In genomic region chr20:57709823-57710799, GRCh38 we compare ENCODE assay signal across 8 cellular contexts. TPM values are rescaled to one million over a fixed set of nuclear protein-coding genes. Genes with fewer than 3 reads are reported as not detected.
DNase-seq lines count a peak whose midpoint lies in the region; ATAC-seq and TF ChIP-seq lines count a peak whose summit lies in the region.

PMEPA1 (minus strand) TSS chr20:57710015; CDS start chr20:57709582, 433 bp downstream.

- H3K4me1 ChIP-seq in lung (ENCODE audit: control insufficient read depth in 2 of 2, insufficient read depth in 2 of 2, low read length in 2 of 2), result peaks cover 3 to 22% of the 10 kb centered on the region in 2 donors

- peak; percentile 86 for ATAC-seq in GM19025 (IDR thresholded peaks at IDR 0.05; ENCODE audit: low read depth, unreplicated experiment)
- peak; percentile 54 for ATAC-seq in HG03378 (IDR thresholded peaks at IDR 0.05; ENCODE audit: unreplicated experiment)
- ATAC-seq in lung (ENCODE audit: insufficient read depth, low FRiP score), result peak; percentile 93

- H3K27ac ChIP-seq in lung (ENCODE audit: low read depth in 1 of 2, low read length in 1 of 2), result peak within 1 kb of the TSS; percentile 95 to 99

- DNase-seq in AG04449 (ENCODE audit: low read depth, low spot score), result peak; percentile 67
- DNase-seq in NCI-H524 treated with DMSO at 0.1 percent for 48 hours (lab: John Stamatoyannopoulos, UW), result peak; percentile 59
- peak; percentile 87 to 88 for DNase-seq in activated CD8-positive, alpha-beta memory T cell treated with anti-CD3 and anti-CD28 coated beads for 4 hours (ENCODE audit: low read depth in 2 of 2)
- peak; percentile 90 for DNase-seq in effector CD8-positive, alpha-beta T cell (lab: John Stamatoyannopoulos, UW)
- peak; percentile 93 for DNase-seq in lung (ENCODE audit: low spot score)
- peak; percentile 81 to 88 for DNase-seq in stimulated activated CD4-positive, alpha-beta T cell treated with anti-CD3 and anti-CD28 coated beads, Interleukin-4, amount 100 ng/mL, for 48 hours (ENCODE audit: low read depth in 2 of 2)

- WGBS in lung, 2 donors, result 1% methylated on average over 53 to 92 of the region's 92 CpGs

- CTCF ChIA-PET in AG04449 (lab: Yijun Ruan, JAX), result interaction anchor here (0.8 to 1.9 kb wide), 2 partner anchors 371 to 377 kb away, joined by 3 to 5 read pairs; no protein-coding TSS in a partner anchor

- H3K36me3 ChIP-seq in lung (ENCODE audit: control insufficient read depth in 2 of 2, insufficient read depth in 2 of 2, low read length in 2 of 2), result no peaks in the 10 kb centered on the region

- H3K4me3 ChIP-seq in AG04449 (ENCODE audit: low read depth, low read length), result peak within 1 kb of the TSS; percentile 75
- H3K4me3 ChIP-seq in lung, result peak within 1 kb of the TSS; percentile 78

- H3K27me3 ChIP-seq in lung (ENCODE audit: control insufficient read depth, insufficient read depth), result no peaks in the 10 kb centered on the region

- POLR2A ChIA-PET in AG04449 (lab: Yijun Ruan, JAX), result interaction anchor here (1.1 to 2.6 kb wide), 3 partner anchors 9 to 39 kb away, joined by 3 to 14 read pairs (median 3); no protein-coding TSS in a partner anchor

- no peaks in the 10 kb centered on the region for H3K9me3 ChIP-seq in lung (ENCODE audit: control insufficient read depth in 2 of 2, insufficient read depth in 1 of 2, low read length in 1 of 2)

- TF ChIP-seq CTCF in AG04449 (IDR thresholded peaks at IDR 0.05; ENCODE audit: insufficient read depth, low read length, missing control alignments) (no peak), lung (IDR thresholded peaks at IDR 0.05; ENCODE audit: control extremely low read depth, extremely low read depth) (no peak)

RNA-seq across cellular contexts. Expression of gene PMEPA1, which starts in this region (rescaled TPM):
- total RNA-seq in lung, result 10 to 100 TPM in 1 of 2 donors, 1 to 10 TPM in 1; 10.0 to 44.0 TPM
- polyA plus RNA-seq in lung, result 10 to 100 TPM; 10.7 to 37.1 TPM

Comparison
In these comparisons a context has a peak if more than half of its experiments do, and no peak if none do; other contexts are left out.
1. Peak in every context shown above with its lines: DNase-seq, ATAC-seq, H3K4me3 ChIP-seq and H3K27ac ChIP-seq.